9 cellular contexts compared by ENCODE assay signal in the genomic region with DNA sequence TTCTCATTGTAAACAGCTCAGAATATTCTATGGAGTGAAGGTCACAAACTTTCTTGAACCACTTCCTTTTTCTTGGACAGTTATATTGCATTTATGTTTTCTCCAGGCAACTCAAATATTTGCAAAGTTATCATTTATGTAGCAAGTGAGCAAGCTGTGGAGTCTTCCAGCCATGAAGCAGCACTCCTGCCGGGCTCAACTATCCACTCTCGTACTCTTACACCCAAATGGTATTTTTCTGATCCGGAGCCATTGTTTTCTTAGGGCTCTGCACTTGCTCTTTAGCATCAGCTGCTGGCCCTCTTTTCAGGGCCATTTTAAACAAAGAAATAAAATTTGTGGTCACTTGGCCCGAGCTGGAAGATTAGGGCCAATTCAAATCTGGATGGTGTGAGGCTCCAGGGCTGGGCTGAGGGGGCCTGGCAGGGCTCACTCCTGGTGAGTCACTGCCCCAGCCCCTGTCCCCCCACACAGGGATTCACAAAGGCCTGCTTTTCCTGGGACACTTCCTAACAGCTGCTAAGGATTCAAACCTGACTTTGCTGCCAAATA. TPM values are rescaled to one million over a fixed set of nuclear protein-coding genes. Genes with fewer than 3 reads are reported as not detected.
A peak's percentile ranks its signal among the peaks of the same experiment; 100 is the strongest.
DNase-seq lines count a peak whose midpoint lies in the region; ATAC-seq, FAIRE-seq and TF ChIP-seq lines count a peak whose summit lies in the region.
"Had no signal": no experiment of that assay in that cellular context is flagged by ENCODE, and none has a peak within 500 bp of the region (broad histone marks: within the 10 kb centered on the region; RNA-seq: fewer than 3 reads in every experiment).

No MANE protein-coding gene starts in this region.

- CTCF ChIA-PET in activated naive CD4-positive, alpha-beta T cell treated with anti-CD3 and anti-CD28 coated beads, Interleukin-2, amount 10 ng/mL, durations not matched to agents 7 days and 5 days (lab: Charles Lee) = interaction anchor here (0.6 to 5.3 kb wide), 7 partner anchors 9 to 68 kb away, joined by 3 to 30 read pairs (median 4); no protein-coding TSS in a partner anchor
- CTCF ChIA-PET in activated naive CD4-positive, alpha-beta T cell treated with anti-CD3 and anti-CD28 coated beads for 36 hours (lab: Charles Lee) = interaction anchor here (0.9 to 1.2 kb wide), 5 partner anchors 18 to 54 kb away, joined by 3 to 5 read pairs (median 3); no protein-coding TSS in a partner anchor

- no peak overlapping the region for H3K4me3 ChIP-seq in upper lobe of left lung

- intact Hi-C loops in activated naive CD4-positive, alpha-beta T cell treated with anti-CD3 and anti-CD28 coated beads for 36 hours (cut with micrococcal nuclease) = no loop called here

- TF ChIP-seq POLR2A in upper lobe of left lung (IDR thresholded peaks at IDR 0.05) (no peak), H54 (IDR thresholded peaks at IDR 0.05; ENCODE audit: low read depth, low read length) (no peak)

- peaks cover 46% of the 10 kb centered on the region for H3K36me3 Mint-ChIP-seq in activated naive CD4-positive, alpha-beta T cell treated with anti-CD3 and anti-CD28 coated beads, Interleukin-2, amount 10 ng/mL, durations not matched to agents 7 days and 5 days
- peaks cover 5% of the 10 kb centered on the region for H3K36me3 Mint-ChIP-seq in activated naive CD4-positive, alpha-beta T cell treated with anti-CD3 and anti-CD28 coated beads for 36 hours (ENCODE audit: low read depth)

- peak overlapping the region; percentile 3 for H3K4me3 Mint-ChIP-seq in activated naive CD4-positive, alpha-beta T cell treated with anti-CD3 and anti-CD28 coated beads, Interleukin-2, amount 10 ng/mL, durations not matched to agents 7 days and 5 days
- H3K4me3 Mint-ChIP-seq in activated naive CD4-positive, alpha-beta T cell treated with anti-CD3 and anti-CD28 coated beads for 36 hours = no peak overlapping the region
- H3K4me3 Mint-ChIP-seq: activated T-cell treated with anti-CD3 and anti-CD28 coated beads, Interleukin-2, amount 50 U/mL, for 4 hours had no signal

- H3K36me3 ChIP-seq in upper lobe of left lung = peaks cover 0 to 8% (median 0%) of the 10 kb centered on the region in 4 donors

- DNase-seq in activated naive CD4-positive, alpha-beta T cell treated with anti-CD3 and anti-CD28 coated beads, Interleukin-2, amount 10 ng/mL, durations not matched to agents 7 days and 5 days = peak; percentile 9
- no peak for DNase-seq in activated naive CD4-positive, alpha-beta T cell treated with anti-CD3 and anti-CD28 coated beads for 36 hours
- peak; percentile 74 for DNase-seq in astrocyte of the hippocampus (ENCODE audit: low read depth, low spot score)
- DNase-seq in medulla oblongata (ENCODE audit: extremely low spot score) = peak; percentile 55
- DNase-seq in upper lobe of left lung = no peak
- no peak for DNase-seq in NCI-H774 (lab: John Stamatoyannopoulos, UW)
- DNase-seq in stimulated activated CD4-positive, alpha-beta T cell treated with anti-CD3 and anti-CD28 coated beads, Interleukin-12 subunit alpha, Interleukin-12 subunit beta, amount 100 ng/mL, for 4 hours = no peak
- DNase-seq in H54 (ENCODE audit: insufficient read length, low spot score) = no peak
- DNase-seq: activated T-cell treated with anti-CD3 and anti-CD28 coated beads, Interleukin-2, amount 50 U/mL, for 4 hours had no signal

- no peaks in the 10 kb centered on the region for H3K9me3 ChIP-seq in upper lobe of left lung

- ATAC-seq in upper lobe of left lung (ENCODE audit: low FRiP score in 2 of 2) = peak in 1 of 2 donors; percentile 81

- no peaks in the 10 kb centered on the region for H3K27me3 ChIP-seq in upper lobe of left lung

- no peaks in the 10 kb centered on the region for H3K27me3 Mint-ChIP-seq in activated naive CD4-positive, alpha-beta T cell treated with anti-CD3 and anti-CD28 coated beads, Interleukin-2, amount 10 ng/mL, durations not matched to agents 7 days and 5 days
- no peaks in the 10 kb centered on the region for H3K27me3 Mint-ChIP-seq in activated naive CD4-positive, alpha-beta T cell treated with anti-CD3 and anti-CD28 coated beads for 36 hours (ENCODE audit: low read depth)

- peaks cover 24 to 47% (median 34%) of the 10 kb centered on the region in 4 donors for H3K4me1 ChIP-seq in upper lobe of left lung

- H3K27ac Mint-ChIP-seq in activated naive CD4-positive, alpha-beta T cell treated with anti-CD3 and anti-CD28 coated beads, Interleukin-2, amount 10 ng/mL, durations not matched to agents 7 days and 5 days = peak overlapping the region; percentile 43
- H3K27ac Mint-ChIP-seq in activated naive CD4-positive, alpha-beta T cell treated with anti-CD3 and anti-CD28 coated beads for 36 hours = no peak overlapping the region

- no peak for FAIRE-seq in H54 (lab: Jason Lieb, UNC)

- WGBS in upper lobe of left lung, 2 donors = 36 to 69% methylated on average over 4 of the region's 4 CpGs

- TF ChIP-seq EP300 in upper lobe of left lung (IDR thresholded peaks at IDR 0.05) = no peak

- peaks cover 70% of the 10 kb centered on the region for H3K4me1 Mint-ChIP-seq in activated naive CD4-positive, alpha-beta T cell treated with anti-CD3 and anti-CD28 coated beads, Interleukin-2, amount 10 ng/mL, durations not matched to agents 7 days and 5 days
- peaks cover 48% of the 10 kb centered on the region for H3K4me1 Mint-ChIP-seq in activated naive CD4-positive, alpha-beta T cell treated with anti-CD3 and anti-CD28 coated beads for 36 hours (ENCODE audit: low read depth)

- no peak for TF ChIP-seq CTCF in upper lobe of left lung (IDR thresholded peaks at IDR 0.05)

- H3K9me3 Mint-ChIP-seq in activated naive CD4-positive, alpha-beta T cell treated with anti-CD3 and anti-CD28 coated beads, Interleukin-2, amount 10 ng/mL, durations not matched to agents 7 days and 5 days = peaks cover 6% of the 10 kb centered on the region
- peaks cover 4% of the 10 kb centered on the region for H3K9me3 Mint-ChIP-seq in activated naive CD4-positive, alpha-beta T cell treated with anti-CD3 and anti-CD28 coated beads for 36 hours

- peak overlapping the region; percentile 11 to 71 (median 44) for H3K27ac ChIP-seq in upper lobe of left lung

RNA-seq across cellular contexts. Expression of a gene that starts 19.7 kb away (rescaled TPM):
- total RNA-seq in activated naive CD4-positive, alpha-beta T cell treated with anti-CD3 and anti-CD28 coated beads for 36 hours = 10 to 100 TPM; 21.6 to 22.8 TPM
- total RNA-seq in upper lobe of left lung = 10 to 100 TPM; 15.6 to 38.8 (median 19.0) TPM

RNA-seq across cellular contexts. Expression of a gene that starts 38.1 kb away (rescaled TPM):
- 10 to 100 TPM; 34.2 to 34.6 TPM for total RNA-seq in activated naive CD4-positive, alpha-beta T cell treated with anti-CD3 and anti-CD28 coated beads for 36 hours
- total RNA-seq in upper lobe of left lung = 10 to 100 TPM; 12.6 to 34.8 (median 25.0) TPM

Comparison
In these comparisons a context has a peak if more than half of its experiments do, and no peak if none do; other contexts are left out.
1. DNase-seq: peak in activated naive CD4-positive, alpha-beta T cell treated with anti-CD3 and anti-CD28 coated beads, Interleukin-2, amount 10 ng/mL, durations not matched to agents 7 days and 5 days (single experiment), astrocyte of the hippocampus (single experiment) and medulla oblongata (single experiment); none in activated naive CD4-positive, alpha-beta T cell treated with anti-CD3 and anti-CD28 coated beads for 36 hours (single experiment), upper lobe of left lung (0 of 2), NCI-H774 (single experiment), stimulated activated CD4-positive, alpha-beta T cell treated with anti-CD3 and anti-CD28 coated beads, Interleukin-12 subunit alpha, Interleukin-12 subunit beta, amount 100 ng/mL, for 4 hours (single experiment) and H54 (single experiment).